ENCODE assay signal across 8 cellular contexts in genomic region chr2:240567872-240568677, GRCh38. TPM values are rescaled to one million over a fixed set of nuclear protein-coding genes. Genes with fewer than 3 reads are reported as not detected.
DNase-seq lines count a peak whose midpoint lies in the region; ATAC-seq, FAIRE-seq and TF ChIP-seq lines count a peak whose summit lies in the region.

Gene RNPEPL1 (plus strand): TSS chr2:240568484. CDS start chr2:240568587, 103 bp downstream.

- H3K4me1 ChIP-seq in GM12878 (ENCODE audit: control insufficient read depth, insufficient read depth, low read length) (peaks cover 47% of the 10 kb centered on the region), hepatocyte (ENCODE audit: insufficient read depth) (peaks cover 26% of the 10 kb centered on the region)

- peak within 1 kb of the TSS; percentile 75 for H3K9ac ChIP-seq in GM12878 (ENCODE audit: control insufficient read depth, insufficient read depth, low read length)

- DNase-seq in AG09309 (ENCODE audit: low read depth) (no peak), HL-60 (ENCODE audit: low read depth in 1 of 2, low spot score in 1 of 2) (peak in 1 of 2 experiments; percentile 34), T follicular helper cell (ENCODE audit: low read depth) (peak; percentile 40), GM12878 (ENCODE audit: low read depth, low spot score) (no peak), hepatocyte (ENCODE audit: low spot score) (peak; percentile 83), renal cortical epithelial cell (ENCODE audit: low read depth) (no peak), NCI-H128 (lab: John Stamatoyannopoulos, UW; ENCODE audit: unreplicated experiment) (no peak)

- H4K20me1 ChIP-seq in GM12878 (ENCODE audit: control insufficient read depth, insufficient read depth) (no peaks in the 10 kb centered on the region; the same call in 1 of the 2 replicates), hepatocyte (ENCODE audit: insufficient read depth, poor library complexity, severe bottlenecking) (peaks cover 13% of the 10 kb centered on the region)

- RAD21 ChIA-PET in GM12878 (lab: Charles Lee; ENCODE audit: unreplicated experiment), result interaction anchor here (1.7 to 11.7 kb wide), 2 partner anchors 16 to 19 kb away, joined by 7 to 206 read pairs; partner anchors contain the start of gene CAPN10

- intact Hi-C loops in GM12878 (cut with micrococcal nuclease; ENCODE audit: unreplicated experiment), result loop anchor here (5.0 kb wide), 1 partner anchor 56 kb away; no protein-coding TSS in a partner anchor

- H3K4me2 ChIP-seq in GM12878 (ENCODE audit: control insufficient read depth, insufficient read depth), result peak within 1 kb of the TSS; percentile 98
- peak within 1 kb of the TSS; percentile 98 for H3K4me2 ChIP-seq in hepatocyte

- CTCF ChIA-PET in GM12878 (lab: Yijun Ruan, JAX), result interaction anchor here (0.6 to 7.8 kb wide), 4 partner anchors 12 to 54 kb away, joined by 3 to 196 read pairs (median 14); partner anchors contain the start of gene CAPN10

- in situ Hi-C loops in GM12878 (cut with MboI), result no loop called here

- H3K4me3 ChIP-seq in AG09309 (ENCODE audit: control insufficient read depth, low read depth, low read length), result peak within 1 kb of the TSS; percentile 79
- peak within 1 kb of the TSS; percentile 58 for H3K4me3 ChIP-seq in HL-60 (replicated peaks; ENCODE audit: insufficient read depth, low read length)
- H3K4me3 ChIP-seq in GM12878, result peak within 1 kb of the TSS; percentile 96
- peak within 1 kb of the TSS; percentile 83 for H3K4me3 ChIP-seq in hepatocyte

- TF ChIP-seq POLR2A in GM12878 (IDR thresholded peaks at IDR 0.05; ENCODE audit: low read depth, low read length), result no peak

- TF ChIP-seq CTCF in AG09309 (IDR thresholded peaks at IDR 0.05; ENCODE audit: control insufficient read depth, insufficient read depth, low read depth, low read length, missing control alignments) (peak; percentile 3), HL-60 (IDR thresholded peaks at IDR 0.05; ENCODE audit: insufficient read depth, low read length) (no peak), GM12878 (IDR thresholded peaks at IDR 0.05 in 2 of 3, conservative IDR thresholded peaks at IDR 0.05 in 1 of 3; ENCODE audit: control insufficient read depth in 2 of 3, extremely low read depth in 1 of 3, insufficient read depth in 1 of 3, low read depth in 3 of 3, low read length in 3 of 3) (peak in 1 of 3 experiments; percentile 13; a peak in 1 of 6 replicates), hepatocyte (IDR thresholded peaks at IDR 0.05; ENCODE audit: poor library complexity) (no peak)

- ATAC-seq in GM18868 (IDR thresholded peaks at IDR 0.05; ENCODE audit: unreplicated experiment), result peak; percentile 36
- ATAC-seq in GM12878, result peak; percentile 6

- no peak for TF ChIP-seq RAD21 in GM12878 (IDR thresholded peaks at IDR 0.05; ENCODE audit: insufficient read depth, low read depth, low read length)

- no peak for TF ChIP-seq EP300 in GM12878 (IDR thresholded peaks at IDR 0.05; ENCODE audit: borderline replicate concordance in 1 of 2, control insufficient read depth in 1 of 2, low read depth in 2 of 2, low read length in 2 of 2)

- no peaks in the 10 kb centered on the region for H3K27me3 ChIP-seq in HL-60 (ENCODE audit: insufficient read depth, poor library complexity, severe bottlenecking)
- no peaks in the 10 kb centered on the region for H3K27me3 ChIP-seq in GM12878 (replicated peaks in 1 of 2; ENCODE audit: control insufficient read depth in 2 of 2, insufficient read depth in 2 of 2, low read length in 1 of 2)
- H3K27me3 ChIP-seq in hepatocyte, result no peaks in the 10 kb centered on the region

- POLR2A ChIA-PET in GM12878 (lab: Charles Lee), result interaction anchor here (1.5 to 7.8 kb wide), 2 partner anchors 18 kb away, joined by 9 to 233 read pairs; partner anchors contain the start of gene CAPN10

- H3K79me2 ChIP-seq in GM12878 (ENCODE audit: control insufficient read depth, insufficient read depth, low read length), result peaks cover 38% of the 10 kb centered on the region
- peaks cover 40% of the 10 kb centered on the region for H3K79me2 ChIP-seq in hepatocyte

- H3K36me3 ChIP-seq in GM12878 (ENCODE audit: control insufficient read depth in 2 of 2, insufficient read depth in 2 of 2, low read length in 1 of 2) (peaks cover 0 to 3% of the 10 kb centered on the region in 2 experiments; a peak in 1 of 4 replicates), hepatocyte (replicated peaks; ENCODE audit: insufficient read depth, low read depth) (no peaks in the 10 kb centered on the region)

- WGBS in GM12878 (ENCODE audit: insufficient coverage, insufficient replicate concordance, low lambda C conversion rate, missing lambda C conversion rate), result under 1% methylated on average over 31 of the region's 106 CpGs
- 4% methylated on average over 15 of the region's 106 CpGs for WGBS in hepatocyte (ENCODE audit: low lambda C conversion rate, missing lambda C conversion rate)

- SMC1A ChIA-PET in GM12878 (lab: Charles Lee; ENCODE audit: uncharacterized antibody, unreplicated experiment), result interaction anchor here (1.0 to 12.1 kb wide), 5 partner anchors 11 to 18 kb away, joined by 3 to 124 read pairs (median 6); partner anchors contain the start of gene CAPN10

- H3K9me3 ChIP-seq in GM12878 (replicated peaks; ENCODE audit: control insufficient read depth, insufficient read depth, low read length) (no peaks in the 10 kb centered on the region), hepatocyte (ENCODE audit: low read depth) (no peaks in the 10 kb centered on the region)

- H2AFZ ChIP-seq in GM12878 (ENCODE audit: control insufficient read depth, low read depth, low read length) (peak within 1 kb of the TSS; percentile 51), hepatocyte (peak within 1 kb of the TSS; percentile 75)

- no TSS peak for BruUV-seq in GM12878 (replicated peaks; lab: Mats Ljungman, UMichigan)

- no peak for FAIRE-seq in GM12878 (lab: Jason Lieb, UNC)

- no peaks in the 10 kb centered on the region for H3K9me2 ChIP-seq in hepatocyte (replicated peaks; ENCODE audit: insufficient read depth)

- H3K27ac ChIP-seq in HL-60 (replicated peaks) (peak within 1 kb of the TSS; percentile 92), GM12878 (ENCODE audit: control insufficient read depth, insufficient read depth) (peak within 1 kb of the TSS; percentile 68), hepatocyte (peak within 1 kb of the TSS; percentile 95)

TF ChIP-seq in GM12878, 131 proteins besides CTCF, POLR2A, EP300 and RAD21 (continues in another document):
- peak; percentile 33; the same call in 1 of the 2 replicates for TF ChIP-seq LARP7 (IDR thresholded peaks at IDR 0.05)
- TF ChIP-seq GATAD2B (conservative IDR thresholded peaks at IDR 0.05; ENCODE audit: low read depth), result peak; percentile 50; the same call in 1 of the 2 replicates
- peak; percentile 54 for TF ChIP-seq IRF5 (IDR thresholded peaks at IDR 0.05; ENCODE audit: borderline replicate concordance)
- no peak for TF ChIP-seq PAX5 (IDR thresholded peaks at IDR 0.05; ENCODE audit: borderline replicate concordance, low read depth, low read length)
- 0 out of 2 replicates have a peak, but pooled peaks have one; percentile 12 for TF ChIP-seq NR2F1 (conservative IDR thresholded peaks at IDR 0.05)

RNA-seq across cellular contexts. Expression of gene RNPEPL1, which starts in this region (rescaled TPM):
- 20.1 and 20.4 TPM in 2 replicates for total RNA-seq in GM12878 (2013; cell fraction: nucleolus; rRNA removed)
- 18.1 and 21.6 TPM in 2 replicates for total RNA-seq in GM12878 (2014; rRNA removed)
- total RNA-seq in GM12878 (2014; rRNA removed; fragmentation: Illumina TruSeq; extraction: Trizol), result 5.4 and 6.2 TPM in 2 replicates
- 49.5 and 53.5 TPM in 2 replicates for total RNA-seq in GM12878 (2021)
- polyA plus RNA-seq in GM12878 (2011; ENCODE audit: low read depth), result 13.5 TPM
- polyA plus RNA-seq in GM12878 (2011; rRNA removed), result 2.2 and 5.4 TPM in 2 replicates
- 16.9 and 21.7 TPM in 2 replicates for polyA plus RNA-seq in GM12878 (2011; cell fraction: cytosol; rRNA removed)
- 81.1 and 82.2 TPM in 2 replicates for polyA plus RNA-seq in GM12878 (2011; cell fraction: nucleus; rRNA removed)
- 34.1 and 38.3 TPM in 2 replicates for polyA plus RNA-seq in GM12878 (2012)
- polyA plus RNA-seq in GM12878 (2014; fragmentation: Illumina TruSeq; extraction: Trizol), result 1.1 and 6.7 TPM in 2 replicates
- polyA plus RNA-seq in GM12878 (2014; fragmentation: Nextera tagmentation; extraction: Ambion mirVana), result 1 to 10 TPM in 1 of 2 experiments, under 1 TPM in 1; 0.24 to 1.2 TPM
- 32.0 and 42.9 TPM in 2 replicates for polyA plus RNA-seq in GM12878 (2014; rRNA removed)
- polyA plus RNA-seq in GM12878 (2016; fragmentation: Nextera tagmentation; extraction: Ambion mirVana), result 1 to 10 TPM; 6.9 to 9.6 TPM
- 8.1 and 20.4 TPM in 2 replicates for polyA minus RNA-seq in GM12878 (2011; rRNA and poly(A)+ RNA removed)
- polyA minus RNA-seq in GM12878 (2011; cell fraction: cytosol; rRNA and poly(A)+ RNA removed), result 23.8 and 30.4 TPM in 2 replicates
- 12.5 and 29.9 TPM in 2 replicates for polyA minus RNA-seq in GM12878 (2011; cell fraction: nucleus; rRNA and poly(A)+ RNA removed)
- 36.9 and 46.3 TPM in 2 replicates for total RNA-seq in hepatocyte
- 57.2 and 58.1 TPM in 2 replicates for polyA plus RNA-seq in hepatocyte
- 14.9 and 74.1 TPM in 2 replicates for total RNA-seq in renal cortical epithelial cell

Comparison
In these comparisons a context has a peak if more than half of its experiments do, and no peak if none do; other contexts are left out.
1. DNase-seq: peak in T follicular helper cell (single experiment) and hepatocyte (single experiment); none in AG09309 (single experiment), GM12878 (single experiment), renal cortical epithelial cell (single experiment) and NCI-H128 (single experiment).
2. Peak in every context shown above with its lines, with median percentiles within 50 percentile points of each other: H3K4me3 ChIP-seq and H3K27ac ChIP-seq.